1 cellular context compared by ENCODE assay signal in the genomic region with DNA sequence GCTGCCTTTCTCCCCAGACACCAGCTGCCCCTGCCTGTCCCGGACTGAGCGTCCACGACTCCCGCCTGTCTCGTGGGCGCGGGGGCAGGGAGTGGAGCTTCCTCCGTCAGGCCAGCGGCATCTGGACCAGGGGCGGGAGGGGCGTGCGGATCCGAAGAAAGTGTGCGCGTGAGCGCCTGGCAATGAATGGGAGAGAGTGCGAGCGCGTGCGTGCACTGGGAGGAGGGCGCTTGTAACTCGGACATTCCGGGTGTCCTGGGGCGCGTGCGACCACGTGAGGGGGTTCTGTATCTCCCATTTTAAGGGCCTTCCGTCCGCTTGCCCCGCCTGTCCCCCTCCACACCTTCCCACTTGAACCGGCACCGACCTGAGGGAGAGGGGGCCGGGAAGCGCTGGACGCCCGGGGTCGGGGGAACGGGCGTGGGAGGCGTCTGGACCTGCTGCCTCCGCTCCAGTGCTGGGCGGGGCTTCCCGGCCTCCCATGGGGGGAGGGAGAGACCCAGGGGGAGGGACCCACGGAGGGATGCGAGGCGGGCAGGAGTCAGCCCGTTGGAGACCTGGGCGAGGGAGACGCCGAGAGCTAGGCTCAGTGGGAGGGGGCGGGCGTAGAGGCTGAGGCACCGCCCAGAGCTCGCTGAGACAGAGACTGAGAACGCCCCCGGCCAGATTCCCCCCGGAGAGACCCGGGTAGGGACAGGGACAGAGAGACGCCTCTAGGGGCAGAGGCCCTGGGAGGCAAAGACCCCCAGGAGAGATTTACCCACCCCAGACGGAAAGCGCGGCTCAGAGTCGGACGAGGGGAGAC.
TF ChIP-seq lines count a peak whose summit lies in the region.

A gene with protein sequence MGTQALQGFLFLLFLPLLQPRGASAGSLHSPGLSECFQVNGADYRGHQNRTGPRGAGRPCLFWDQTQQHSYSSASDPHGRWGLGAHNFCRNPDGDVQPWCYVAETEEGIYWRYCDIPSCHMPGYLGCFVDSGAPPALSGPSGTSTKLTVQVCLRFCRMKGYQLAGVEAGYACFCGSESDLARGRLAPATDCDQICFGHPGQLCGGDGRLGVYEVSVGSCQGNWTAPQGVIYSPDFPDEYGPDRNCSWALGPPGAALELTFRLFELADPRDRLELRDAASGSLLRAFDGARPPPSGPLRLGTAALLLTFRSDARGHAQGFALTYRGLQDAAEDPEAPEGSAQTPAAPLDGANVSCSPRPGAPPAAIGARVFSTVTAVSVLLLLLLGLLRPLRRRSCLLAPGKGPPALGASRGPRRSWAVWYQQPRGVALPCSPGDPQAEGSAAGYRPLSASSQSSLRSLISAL (plus strand): TSS at position 665 of the 805 bp plus-strand sequence. CDS start 246 bp downstream, outside the sequence.

TF ChIP-seq in K562, 482 proteins besides CTCF, POLR2A, EP300 and RAD21 (continued from another document and continues in another):
- TF ChIP-seq, protein P1, sequence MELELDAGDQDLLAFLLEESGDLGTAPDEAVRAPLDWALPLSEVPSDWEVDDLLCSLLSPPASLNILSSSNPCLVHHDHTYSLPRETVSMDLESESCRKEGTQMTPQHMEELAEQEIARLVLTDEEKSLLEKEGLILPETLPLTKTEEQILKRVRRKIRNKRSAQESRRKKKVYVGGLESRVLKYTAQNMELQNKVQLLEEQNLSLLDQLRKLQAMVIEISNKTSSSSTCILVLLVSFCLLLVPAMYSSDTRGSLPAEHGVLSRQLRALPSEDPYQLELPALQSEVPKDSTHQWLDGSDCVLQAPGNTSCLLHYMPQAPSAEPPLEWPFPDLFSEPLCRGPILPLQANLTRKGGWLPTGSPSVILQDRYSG (tag; conservative IDR thresholded peaks at IDR 0.05; ENCODE audit: low read depth) = no peak
- TF ChIP-seq HEY1 (CRISPR knock-in tag; IDR thresholded peaks at IDR 0.05; ENCODE audit: borderline replicate concordance) (no peak), SIN3A (IDR thresholded peaks at IDR 0.05; ENCODE audit: borderline replicate concordance in 2 of 2, control insufficient read depth in 1 of 2, low read depth in 2 of 2, low read length in 2 of 2) (peak; percentile 27 to 59; a peak in 1 of 4 replicates), SMARCA5 (IDR thresholded peaks at IDR 0.05) (no peak), NR1H2 (CRISPR knock-in tag; IDR thresholded peaks at IDR 0.05) (no peak), DNMT1 (IDR thresholded peaks at IDR 0.05) (no peak), BRD9 (IDR thresholded peaks at IDR 0.05; ENCODE audit: low read depth, partially characterized antibody) (no peak), ZNF584 (CRISPR knock-in tag; IDR thresholded peaks at IDR 0.05; ENCODE audit: low read depth) (no peak), ZNF778 (CRISPR knock-in tag; IDR thresholded peaks at IDR 0.05) (no peak), BHLHE40 (IDR thresholded peaks at IDR 0.05; ENCODE audit: low read length) (peak; percentile 79), KAT7 (CRISPR knock-in tag; IDR thresholded peaks at IDR 0.05; ENCODE audit: borderline replicate concordance) (no peak; the same call in 1 of the 2 replicates), CTBP1 (IDR thresholded peaks at IDR 0.05; ENCODE audit: borderline replicate concordance) (peak; percentile 52; the same call in 1 of the 2 replicates), SMC3 (conservative IDR thresholded peaks at IDR 0.05; ENCODE audit: insufficient read depth, low read depth, low read length) (no peak), EWSR1 (IDR thresholded peaks at IDR 0.05; ENCODE audit: borderline replicate concordance, low read depth, partially characterized antibody) (no peak), ARID1B (IDR thresholded peaks at IDR 0.05) (0 out of 2 replicates have a peak, but pooled peaks have one; percentile 26), ZNF165 (CRISPR knock-in tag; IDR thresholded peaks at IDR 0.05; ENCODE audit: borderline replicate concordance) (no peak)
- TF ChIP-seq, protein P2, sequence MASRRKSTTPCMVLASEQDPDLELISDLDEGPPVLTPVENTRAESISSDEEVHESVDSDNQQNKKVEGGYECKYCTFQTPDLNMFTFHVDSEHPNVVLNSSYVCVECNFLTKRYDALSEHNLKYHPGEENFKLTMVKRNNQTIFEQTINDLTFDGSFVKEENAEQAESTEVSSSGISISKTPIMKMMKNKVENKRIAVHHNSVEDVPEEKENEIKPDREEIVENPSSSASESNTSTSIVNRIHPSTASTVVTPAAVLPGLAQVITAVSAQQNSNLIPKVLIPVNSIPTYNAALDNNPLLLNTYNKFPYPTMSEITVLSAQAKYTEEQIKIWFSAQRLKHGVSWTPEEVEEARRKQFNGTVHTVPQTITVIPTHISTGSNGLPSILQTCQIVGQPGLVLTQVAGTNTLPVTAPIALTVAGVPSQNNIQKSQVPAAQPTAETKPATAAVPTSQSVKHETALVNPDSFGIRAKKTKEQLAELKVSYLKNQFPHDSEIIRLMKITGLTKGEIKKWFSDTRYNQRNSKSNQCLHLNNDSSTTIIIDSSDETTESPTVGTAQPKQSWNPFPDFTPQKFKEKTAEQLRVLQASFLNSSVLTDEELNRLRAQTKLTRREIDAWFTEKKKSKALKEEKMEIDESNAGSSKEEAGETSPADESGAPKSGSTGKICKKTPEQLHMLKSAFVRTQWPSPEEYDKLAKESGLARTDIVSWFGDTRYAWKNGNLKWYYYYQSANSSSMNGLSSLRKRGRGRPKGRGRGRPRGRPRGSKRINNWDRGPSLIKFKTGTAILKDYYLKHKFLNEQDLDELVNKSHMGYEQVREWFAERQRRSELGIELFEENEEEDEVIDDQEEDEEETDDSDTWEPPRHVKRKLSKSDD (conservative IDR thresholded peaks at IDR 0.05; ENCODE audit: low read length) = no peak
- TF ChIP-seq, protein P3, sequence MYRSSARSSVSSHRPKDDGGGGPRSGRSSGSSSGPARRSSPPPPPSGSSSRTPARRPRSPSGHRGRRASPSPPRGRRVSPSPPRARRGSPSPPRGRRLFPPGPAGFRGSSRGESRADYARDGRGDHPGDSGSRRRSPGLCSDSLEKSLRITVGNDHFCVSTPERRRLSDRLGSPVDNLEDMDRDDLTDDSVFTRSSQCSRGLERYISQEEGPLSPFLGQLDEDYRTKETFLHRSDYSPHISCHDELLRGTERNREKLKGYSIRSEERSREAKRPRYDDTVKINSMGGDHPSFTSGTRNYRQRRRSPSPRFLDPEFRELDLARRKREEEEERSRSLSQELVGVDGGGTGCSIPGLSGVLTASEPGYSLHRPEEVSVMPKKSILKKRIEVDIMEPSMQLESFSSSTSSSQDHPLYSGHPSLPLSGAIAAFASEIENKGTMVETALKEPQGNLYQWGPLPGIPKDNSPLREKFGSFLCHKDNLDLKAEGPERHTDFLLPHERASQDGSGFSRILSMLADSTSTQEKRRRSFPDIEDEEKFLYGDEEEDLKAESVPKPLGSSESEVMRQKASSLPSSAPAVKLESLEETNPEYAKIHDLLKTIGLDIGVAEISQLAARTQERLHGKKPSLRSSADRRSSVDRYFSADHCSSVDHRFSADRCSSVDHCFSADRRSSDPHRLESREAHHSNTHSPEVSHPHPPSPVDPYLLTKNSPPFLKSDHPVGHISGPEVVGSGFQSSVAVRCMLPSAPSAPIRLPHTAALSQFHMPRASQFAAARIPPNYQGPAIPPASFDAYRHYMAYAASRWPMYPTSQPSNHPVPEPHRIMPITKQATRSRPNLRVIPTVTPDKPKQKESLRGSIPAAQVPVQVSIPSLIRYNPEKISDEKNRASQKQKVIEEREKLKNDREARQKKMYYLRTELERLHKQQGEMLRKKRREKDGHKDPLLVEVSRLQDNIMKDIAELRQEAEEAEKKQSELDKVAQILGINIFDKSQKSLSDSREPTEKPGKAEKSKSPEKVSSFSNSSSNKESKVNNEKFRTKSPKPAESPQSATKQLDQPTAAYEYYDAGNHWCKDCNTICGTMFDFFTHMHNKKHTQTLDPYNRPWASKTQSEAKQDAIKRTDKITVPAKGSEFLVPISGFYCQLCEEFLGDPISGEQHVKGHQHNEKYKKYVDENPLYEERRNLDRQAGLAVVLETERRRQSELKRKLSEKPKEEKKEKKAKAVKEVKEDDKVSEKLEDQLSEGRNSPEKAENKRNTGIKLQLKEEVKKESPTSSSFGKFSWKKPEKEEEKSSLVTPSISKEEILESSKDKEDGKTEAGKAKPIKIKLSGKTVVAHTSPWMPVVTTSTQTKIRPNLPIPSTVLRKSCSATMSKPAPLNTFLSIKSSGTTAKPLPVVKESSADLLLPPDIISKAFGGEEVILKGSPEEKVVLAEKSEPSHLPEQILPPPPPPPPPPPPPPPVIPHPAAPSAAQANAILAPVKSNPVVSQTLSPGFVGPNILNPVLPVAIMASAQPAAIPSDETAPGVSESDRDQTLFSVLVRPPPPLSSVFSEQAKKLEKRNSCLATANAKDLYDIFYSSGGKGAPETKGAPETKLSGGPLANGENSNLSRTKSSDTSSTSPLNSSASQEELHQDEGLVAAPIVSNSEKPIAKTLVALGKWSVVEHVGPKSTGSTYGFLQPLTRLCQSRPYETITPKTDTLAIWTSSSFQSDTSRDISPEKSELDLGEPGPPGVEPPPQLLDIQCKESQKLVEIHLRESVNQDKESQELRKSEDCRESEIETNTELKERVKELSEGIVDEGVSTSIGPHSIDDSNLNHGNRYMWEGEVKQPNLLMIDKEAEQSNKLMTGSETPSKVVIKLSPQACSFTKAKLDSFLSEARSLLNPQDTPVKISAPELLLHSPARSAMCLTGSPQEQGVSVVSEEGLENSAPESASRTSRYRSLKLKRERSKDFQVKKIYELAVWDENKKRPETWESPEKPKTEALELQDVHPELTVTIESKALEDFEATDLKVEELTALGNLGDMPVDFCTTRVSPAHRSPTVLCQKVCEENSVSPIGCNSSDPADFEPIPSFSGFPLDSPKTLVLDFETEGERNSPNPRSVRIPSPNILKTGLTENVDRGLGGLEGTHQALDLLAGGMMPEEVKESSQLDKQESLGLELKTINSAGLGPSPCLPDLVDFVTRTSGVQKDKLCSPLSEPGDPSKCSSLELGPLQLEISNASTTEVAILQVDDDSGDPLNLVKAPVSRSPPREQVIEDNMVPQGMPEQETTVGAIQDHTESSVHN (IDR thresholded peaks at IDR 0.05; ENCODE audit: borderline replicate concordance in 1 of 2, low read depth in 1 of 2) = no peak
- TF ChIP-seq, protein P4, sequence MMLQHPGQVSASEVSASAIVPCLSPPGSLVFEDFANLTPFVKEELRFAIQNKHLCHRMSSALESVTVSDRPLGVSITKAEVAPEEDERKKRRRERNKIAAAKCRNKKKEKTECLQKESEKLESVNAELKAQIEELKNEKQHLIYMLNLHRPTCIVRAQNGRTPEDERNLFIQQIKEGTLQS (IDR thresholded peaks at IDR 0.05) = no peak
- TF ChIP-seq, protein P4 (CRISPR knock-in tag; conservative IDR thresholded peaks at IDR 0.05) = no peak
- TF ChIP-seq, protein P5, sequence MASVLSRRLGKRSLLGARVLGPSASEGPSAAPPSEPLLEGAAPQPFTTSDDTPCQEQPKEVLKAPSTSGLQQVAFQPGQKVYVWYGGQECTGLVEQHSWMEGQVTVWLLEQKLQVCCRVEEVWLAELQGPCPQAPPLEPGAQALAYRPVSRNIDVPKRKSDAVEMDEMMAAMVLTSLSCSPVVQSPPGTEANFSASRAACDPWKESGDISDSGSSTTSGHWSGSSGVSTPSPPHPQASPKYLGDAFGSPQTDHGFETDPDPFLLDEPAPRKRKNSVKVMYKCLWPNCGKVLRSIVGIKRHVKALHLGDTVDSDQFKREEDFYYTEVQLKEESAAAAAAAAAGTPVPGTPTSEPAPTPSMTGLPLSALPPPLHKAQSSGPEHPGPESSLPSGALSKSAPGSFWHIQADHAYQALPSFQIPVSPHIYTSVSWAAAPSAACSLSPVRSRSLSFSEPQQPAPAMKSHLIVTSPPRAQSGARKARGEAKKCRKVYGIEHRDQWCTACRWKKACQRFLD (CRISPR knock-in tag; IDR thresholded peaks at IDR 0.05) = no peak
- TF ChIP-seq, protein P6, sequence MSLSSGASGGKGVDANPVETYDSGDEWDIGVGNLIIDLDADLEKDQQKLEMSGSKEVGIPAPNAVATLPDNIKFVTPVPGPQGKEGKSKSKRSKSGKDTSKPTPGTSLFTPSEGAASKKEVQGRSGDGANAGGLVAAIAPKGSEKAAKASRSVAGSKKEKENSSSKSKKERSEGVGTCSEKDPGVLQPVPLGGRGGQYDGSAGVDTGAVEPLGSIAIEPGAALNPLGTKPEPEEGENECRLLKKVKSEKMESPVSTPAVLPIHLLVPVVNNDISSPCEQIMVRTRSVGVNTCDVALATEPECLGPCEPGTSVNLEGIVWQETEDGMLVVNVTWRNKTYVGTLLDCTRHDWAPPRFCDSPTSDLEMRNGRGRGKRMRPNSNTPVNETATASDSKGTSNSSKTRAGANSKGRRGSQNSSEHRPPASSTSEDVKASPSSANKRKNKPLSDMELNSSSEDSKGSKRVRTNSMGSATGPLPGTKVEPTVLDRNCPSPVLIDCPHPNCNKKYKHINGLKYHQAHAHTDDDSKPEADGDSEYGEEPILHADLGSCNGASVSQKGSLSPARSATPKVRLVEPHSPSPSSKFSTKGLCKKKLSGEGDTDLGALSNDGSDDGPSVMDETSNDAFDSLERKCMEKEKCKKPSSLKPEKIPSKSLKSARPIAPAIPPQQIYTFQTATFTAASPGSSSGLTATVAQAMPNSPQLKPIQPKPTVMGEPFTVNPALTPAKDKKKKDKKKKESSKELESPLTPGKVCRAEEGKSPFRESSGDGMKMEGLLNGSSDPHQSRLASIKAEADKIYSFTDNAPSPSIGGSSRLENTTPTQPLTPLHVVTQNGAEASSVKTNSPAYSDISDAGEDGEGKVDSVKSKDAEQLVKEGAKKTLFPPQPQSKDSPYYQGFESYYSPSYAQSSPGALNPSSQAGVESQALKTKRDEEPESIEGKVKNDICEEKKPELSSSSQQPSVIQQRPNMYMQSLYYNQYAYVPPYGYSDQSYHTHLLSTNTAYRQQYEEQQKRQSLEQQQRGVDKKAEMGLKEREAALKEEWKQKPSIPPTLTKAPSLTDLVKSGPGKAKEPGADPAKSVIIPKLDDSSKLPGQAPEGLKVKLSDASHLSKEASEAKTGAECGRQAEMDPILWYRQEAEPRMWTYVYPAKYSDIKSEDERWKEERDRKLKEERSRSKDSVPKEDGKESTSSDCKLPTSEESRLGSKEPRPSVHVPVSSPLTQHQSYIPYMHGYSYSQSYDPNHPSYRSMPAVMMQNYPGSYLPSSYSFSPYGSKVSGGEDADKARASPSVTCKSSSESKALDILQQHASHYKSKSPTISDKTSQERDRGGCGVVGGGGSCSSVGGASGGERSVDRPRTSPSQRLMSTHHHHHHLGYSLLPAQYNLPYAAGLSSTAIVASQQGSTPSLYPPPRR (CRISPR knock-in tag; IDR thresholded peaks at IDR 0.05; ENCODE audit: borderline replicate concordance) = no peak
- TF ChIP-seq, protein P7, sequence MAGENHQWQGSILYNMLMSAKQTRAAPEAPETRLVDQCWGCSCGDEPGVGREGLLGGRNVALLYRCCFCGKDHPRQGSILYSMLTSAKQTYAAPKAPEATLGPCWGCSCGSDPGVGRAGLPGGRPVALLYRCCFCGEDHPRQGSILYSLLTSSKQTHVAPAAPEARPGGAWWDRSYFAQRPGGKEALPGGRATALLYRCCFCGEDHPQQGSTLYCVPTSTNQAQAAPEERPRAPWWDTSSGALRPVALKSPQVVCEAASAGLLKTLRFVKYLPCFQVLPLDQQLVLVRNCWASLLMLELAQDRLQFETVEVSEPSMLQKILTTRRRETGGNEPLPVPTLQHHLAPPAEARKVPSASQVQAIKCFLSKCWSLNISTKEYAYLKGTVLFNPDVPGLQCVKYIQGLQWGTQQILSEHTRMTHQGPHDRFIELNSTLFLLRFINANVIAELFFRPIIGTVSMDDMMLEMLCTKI (IDR thresholded peaks at IDR 0.05; ENCODE audit: partially characterized antibody) = no peak
- TF ChIP-seq, protein P8, sequence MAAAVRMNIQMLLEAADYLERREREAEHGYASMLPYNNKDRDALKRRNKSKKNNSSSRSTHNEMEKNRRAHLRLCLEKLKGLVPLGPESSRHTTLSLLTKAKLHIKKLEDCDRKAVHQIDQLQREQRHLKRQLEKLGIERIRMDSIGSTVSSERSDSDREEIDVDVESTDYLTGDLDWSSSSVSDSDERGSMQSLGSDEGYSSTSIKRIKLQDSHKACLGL (CRISPR knock-in tag; IDR thresholded peaks at IDR 0.05; ENCODE audit: borderline replicate concordance, poor library complexity, severe bottlenecking) = no peak
